In genomic region chr9:137836151-137836830, GRCh38 we compare ENCODE assay signal across 24 cellular contexts. TPM values are rescaled to one million over a fixed set of nuclear protein-coding genes. Genes with fewer than 3 reads are reported as not detected.
DNase-seq lines count a peak whose midpoint lies in the region; ATAC-seq, FAIRE-seq and TF ChIP-seq lines count a peak whose summit lies in the region.
"Had no signal": no experiment of that assay in that cellular context is flagged by ENCODE, and none has a peak within 500 bp of the region (broad histone marks: within the 10 kb centered on the region; RNA-seq: fewer than 3 reads in every experiment).

No MANE protein-coding gene starts in this region.

- H3K36me3 ChIP-seq in A673 (ENCODE audit: insufficient read depth, low read length, poor library complexity, severe bottlenecking) (peaks cover 8% of the 10 kb centered on the region), kidney (ENCODE audit: control insufficient read depth in 1 of 2, insufficient read depth in 2 of 2, low read length in 2 of 2) (peaks cover 4 to 23% of the 10 kb centered on the region in 2 donors)

- no peaks in the 10 kb centered on the region for H3K27me3 Mint-ChIP-seq in stimulated activated naive CD8-positive, alpha-beta T cell treated with anti-CD3 and anti-CD28 coated beads, Interleukin-15, amount 100 ng/mL, for 72 hours
- H3K27me3 Mint-ChIP-seq: CD4-positive, alpha-beta T cell had no signal

- no peak for DNase-seq in stimulated activated naive CD8-positive, alpha-beta T cell treated with anti-CD3 and anti-CD28 coated beads, Interleukin-15, Interleukin-2, amounts not matched to agents 100 U/mL and 50 U/mL, for 24 hours
- DNase-seq in stimulated activated naive CD8-positive, alpha-beta T cell treated with anti-CD3 and anti-CD28 coated beads, Interleukin-15, amount 100 ng/mL, for 72 hours, result no peak
- DNase-seq in NCI-H2107 treated with DMSO at 0.1 percent for 48 hours (lab: John Stamatoyannopoulos, UW; ENCODE audit: unreplicated experiment) (peak; percentile 37), left colon (no peak), A673 (ENCODE audit: low spot score) (no peak), kidney (no peak)
- DNase-seq: ACHN; CD4-positive, alpha-beta T cell; COR-L47; DMS79; GM23248; HCEC 1CT; KBM-7; MM.1S; NCI-H1048; NCI-H1417 treated with DMSO at 0.1 percent for 48 hours; NCI-H187; NCI-H226; OCI-M1 had no signal

- no peak overlapping the region for H3K9ac ChIP-seq in kidney (ENCODE audit: low read length in 2 of 2)
- H3K9ac ChIP-seq: BLaER1, GM23248 had no signal

- H3K27ac ChIP-seq in A673 (ENCODE audit: low read depth, low read length, poor library complexity, severe bottlenecking) (no peak overlapping the region), kidney (ENCODE audit: low read depth in 2 of 2, low read length in 2 of 2) (no peak overlapping the region)
- H3K27ac ChIP-seq: BLaER1, GM23248, SJSA1 had no signal

- BruUV-seq in A673 (replicated peaks; lab: Mats Ljungman, UMichigan), result no TSS peak

- peak overlapping the region in 1 of 2 donors; percentile 34 for H3K27ac Mint-ChIP-seq in stimulated activated naive CD8-positive, alpha-beta T cell treated with anti-CD3 and anti-CD28 coated beads, Interleukin-15, amount 100 ng/mL, for 72 hours
- H3K27ac Mint-ChIP-seq: CD4-positive, alpha-beta T cell; T-helper 1 cell treated with Interleukin-12 subunit alpha and Interleukin-12 subunit beta and Interleukin-4 antibody, amounts not matched to agents 30 μg/mL and 1 μg/mL, for 36 hours had no signal

- H3K9me3 ChIP-seq in A673 (ENCODE audit: low read depth, low read length, poor library complexity, severe bottlenecking), result no peaks in the 10 kb centered on the region
- no peaks in the 10 kb centered on the region for H3K9me3 ChIP-seq in kidney (ENCODE audit: control insufficient read depth in 1 of 2, low read length in 2 of 2)
- H3K9me3 ChIP-seq: BLaER1, SJSA1 had no signal

- H3K4me1 Mint-ChIP-seq in stimulated activated naive CD8-positive, alpha-beta T cell treated with anti-CD3 and anti-CD28 coated beads, Interleukin-15, amount 100 ng/mL, for 72 hours, result no peaks in the 10 kb centered on the region

- CTCF ChIA-PET in A673 (lab: Charles Lee), result no interaction called here

- no peaks in the 10 kb centered on the region for H3K4me1 ChIP-seq in A673 (ENCODE audit: insufficient read depth, low read length, poor library complexity, severe bottlenecking)
- no peaks in the 10 kb centered on the region for H3K4me1 ChIP-seq in kidney (ENCODE audit: control insufficient read depth in 1 of 2, insufficient read depth in 1 of 2, low read depth in 1 of 2, low read length in 2 of 2)
- H3K4me1 ChIP-seq: SJSA1 had no signal

- H3K27me3 ChIP-seq in A673 (replicated peaks; ENCODE audit: insufficient read depth, low read depth, low read length, poor library complexity), result no peaks in the 10 kb centered on the region
- H3K27me3 ChIP-seq: BLaER1, SJSA1 had no signal

- H3K9me3 Mint-ChIP-seq in stimulated activated naive CD8-positive, alpha-beta T cell treated with anti-CD3 and anti-CD28 coated beads, Interleukin-15, amount 100 ng/mL, for 72 hours, result no peaks in the 10 kb centered on the region
- H3K9me3 Mint-ChIP-seq: CD4-positive, alpha-beta T cell; T-helper 1 cell treated with Interleukin-12 subunit alpha and Interleukin-12 subunit beta and Interleukin-4 antibody, amounts not matched to agents 30 μg/mL and 1 μg/mL, for 36 hours had no signal

- H3K4me3 Mint-ChIP-seq in stimulated activated naive CD8-positive, alpha-beta T cell treated with anti-CD3 and anti-CD28 coated beads, Interleukin-15, amount 100 ng/mL, for 72 hours, result no peak overlapping the region
- H3K4me3 Mint-ChIP-seq: CD4-positive, alpha-beta T cell; T-helper 1 cell treated with Interleukin-12 subunit alpha and Interleukin-12 subunit beta and Interleukin-4 antibody, amounts not matched to agents 30 μg/mL and 1 μg/mL, for 36 hours had no signal

- no peak overlapping the region for H3K4me3 ChIP-seq in A673 (ENCODE audit: low read depth, low read length, poor library complexity, severe bottlenecking)
- no peak overlapping the region for H3K4me3 ChIP-seq in kidney (ENCODE audit: low read length in 2 of 2)
- H3K4me3 ChIP-seq: BLaER1, GM23248, SJSA1 had no signal

- TF ChIP-seq CTCF in A673 (conservative IDR thresholded peaks at IDR 0.05; ENCODE audit: low read depth, low read length) (no peak), kidney (IDR thresholded peaks at IDR 0.05; ENCODE audit: borderline replicate concordance, extremely low read depth, insufficient read depth) (no peak)

- FAIRE-seq in kidney (lab: Jason Lieb, UNC), result no peak
- FAIRE-seq: RCC 7860 had no signal

- peak; percentile 5 for ATAC-seq in stimulated activated naive CD8-positive, alpha-beta T cell treated with anti-CD3 and anti-CD28 coated beads, Interleukin-15, Interleukin-2, amounts not matched to agents 100 U/mL and 50 U/mL, for 24 hours
- ATAC-seq in stimulated activated naive CD8-positive, alpha-beta T cell treated with anti-CD3 and anti-CD28 coated beads, Interleukin-15, amount 100 ng/mL, for 72 hours, result no peak
- ATAC-seq in left colon, result peak; percentile 7
- no peak for ATAC-seq in GM18519 (IDR thresholded peaks at IDR 0.05; ENCODE audit: low FRiP score, unreplicated experiment)

- intact Hi-C loops in left colon (cut with DNase I, micrococcal nuclease) (no loop called here), A673 (cut with micrococcal nuclease; ENCODE audit: unreplicated experiment) (no loop called here), kidney (cut with DNase I) (no loop called here)

- POLR2A ChIA-PET in A673 (lab: Charles Lee; ENCODE audit: low non-redundant PET), result no interaction called here

RNA-seq across cellular contexts. Expression of gene CACNA1B, which starts 41.3 kb away (rescaled TPM):
- total RNA-seq in left colon, result under 1 TPM; 0.22 to 0.24 TPM
- 0.34 and 0.61 TPM in 2 replicates for total RNA-seq in A673 (2021)
- total RNA-seq in kidney, result 0.03 TPM
- polyA plus RNA-seq in kidney (ENCODE audit: insufficient read depth, low read depth, low replicate concordance), result not detected
- total RNA-seq: CD4-positive, alpha-beta T cell; GM23248 had no signal
- polyA plus RNA-seq: GM23248 had no signal

Comparison
In these comparisons a context has a peak if more than half of its experiments do, and no peak if none do; other contexts are left out.
1. ATAC-seq: peak in stimulated activated naive CD8-positive, alpha-beta T cell treated with anti-CD3 and anti-CD28 coated beads, Interleukin-15, Interleukin-2, amounts not matched to agents 100 U/mL and 50 U/mL, for 24 hours (single experiment) and left colon (single experiment); none in stimulated activated naive CD8-positive, alpha-beta T cell treated with anti-CD3 and anti-CD28 coated beads, Interleukin-15, amount 100 ng/mL, for 72 hours (single experiment) and GM18519 (single experiment).